Comparison of ENCODE assay signal across 18 cellular contexts in genomic region chr12:96045566-96045965, GRCh38. TPM values are rescaled to one million over a fixed set of nuclear protein-coding genes. Genes with fewer than 3 reads are reported as not detected.
DNase-seq lines count a peak whose midpoint lies in the region; ATAC-seq, FAIRE-seq and TF ChIP-seq lines count a peak whose summit lies in the region.
"Had no signal": no experiment of that assay in that cellular context is flagged by ENCODE, and none has a peak within 500 bp of the region (broad histone marks: within the 10 kb centered on the region; RNA-seq: fewer than 3 reads in every experiment).

No MANE protein-coding gene starts in this region.

- intact Hi-C loops in naive thymus-derived CD4-positive, alpha-beta T cell (cut with micrococcal nuclease), result no loop called here

- H3K36me3 Mint-ChIP-seq in activated T-helper 17 cell treated with anti-CD3 and anti-CD28 coated beads, Interleukin-2, amount 50 U/mL, for 72 hours (ENCODE audit: low read depth), result peaks cover 4% of the 10 kb centered on the region
- H3K36me3 Mint-ChIP-seq in naive thymus-derived CD4-positive, alpha-beta T cell, result peaks cover 0 to 8% (median 0%) of the 10 kb centered on the region in 5 donors

- H3K4me3 ChIP-seq in naive thymus-derived CD4-positive, alpha-beta T cell (ENCODE audit: low read length), result no peak overlapping the region
- H3K4me3 ChIP-seq in small intestine (ENCODE audit: low read depth in 1 of 2, low read length in 2 of 2), result no peak overlapping the region
- H3K4me3 ChIP-seq: vagina had no signal

- peak; percentile 8 for DNase-seq in stimulated activated naive CD4-positive, alpha-beta T cell treated with Interleukin-2 at 50 U/mL for 16 hours (lab: John Stamatoyannopoulos, UW)
- DNase-seq in stimulated activated naive CD4-positive, alpha-beta T cell (lab: John Stamatoyannopoulos, UW), result no peak
- DNase-seq in naive thymus-derived CD4-positive, alpha-beta T cell, result no peak
- no peak for DNase-seq in NCI-H2081 (lab: John Stamatoyannopoulos, UW)
- no peak for DNase-seq in small intestine
- no peak for DNase-seq in GM10266 (ENCODE audit: extremely low spot score)
- DNase-seq in AG08396 (ENCODE audit: low spot score), result no peak
- DNase-seq: activated CD4-positive, CD25-positive, alpha-beta regulatory T cell treated with anti-CD3 and anti-CD28 coated beads, Interleukin-2, amount 50 U/mL, for 72 hours; activated T-cell treated with anti-CD3 and anti-CD28 coated beads, Interleukin-2, amount 50 U/mL, for 4 hours; amygdala; foreskin fibroblast; Kasumi-1; NCI-H1417 treated with DMSO at 0.1 percent for 48 hours; Right ventricle myocardium superior; stimulated activated CD4-positive, alpha-beta T cell treated with anti-CD3 and anti-CD28 coated beads, Interleukin-2, amount 100 ng/mL, for 24 hours had no signal

- no peak for FAIRE-seq in small intestine (lab: Jason Lieb, UNC)

- peaks cover 11 to 25% of the 10 kb centered on the region in 2 donors for H3K4me1 ChIP-seq in naive thymus-derived CD4-positive, alpha-beta T cell (ENCODE audit: control insufficient read depth in 2 of 2, insufficient read depth in 2 of 2, low read length in 2 of 2)
- peaks cover 0 to 13% of the 10 kb centered on the region in 2 donors for H3K4me1 ChIP-seq in small intestine (ENCODE audit: control insufficient read depth in 2 of 2, insufficient read depth in 1 of 2, low read depth in 1 of 2, low read length in 1 of 2)
- H3K4me1 ChIP-seq: vagina had no signal

- peak overlapping the region; percentile 57 for H3K4me3 Mint-ChIP-seq in activated T-helper 17 cell treated with anti-CD3 and anti-CD28 coated beads, Interleukin-2, amount 50 U/mL, for 72 hours
- H3K4me3 Mint-ChIP-seq in naive thymus-derived CD4-positive, alpha-beta T cell, result no peak overlapping the region
- H3K4me3 Mint-ChIP-seq: activated T-cell treated with anti-CD3 and anti-CD28 coated beads, Interleukin-2, amount 50 U/mL, for 4 hours had no signal

- no peaks in the 10 kb centered on the region for H3K9me3 ChIP-seq in naive thymus-derived CD4-positive, alpha-beta T cell (ENCODE audit: control insufficient read depth in 2 of 3, low read length in 3 of 3)
- H3K9me3 ChIP-seq in small intestine (ENCODE audit: control insufficient read depth, low read depth), result no peaks in the 10 kb centered on the region
- H3K9me3 ChIP-seq: vagina had no signal

- TF ChIP-seq CTCF in GM10266 (IDR thresholded peaks at IDR 0.05; ENCODE audit: control insufficient read depth, insufficient read depth, low read depth, missing control alignments), result no peak

- H3K27me3 Mint-ChIP-seq in activated T-helper 17 cell treated with anti-CD3 and anti-CD28 coated beads, Interleukin-2, amount 50 U/mL, for 72 hours, result no peaks in the 10 kb centered on the region
- H3K27me3 Mint-ChIP-seq in naive thymus-derived CD4-positive, alpha-beta T cell, result no peaks in the 10 kb centered on the region

- CTCF ChIA-PET in naive thymus-derived CD4-positive, alpha-beta T cell (lab: Charles Lee), result no interaction called here

- no peaks in the 10 kb centered on the region for H3K27me3 ChIP-seq in naive thymus-derived CD4-positive, alpha-beta T cell (ENCODE audit: control insufficient read depth in 2 of 2, insufficient read depth in 2 of 2, low read length in 2 of 2)
- no peaks in the 10 kb centered on the region for H3K27me3 ChIP-seq in small intestine (ENCODE audit: control insufficient read depth in 2 of 2, insufficient read depth in 2 of 2, low read length in 2 of 2)
- H3K27me3 ChIP-seq: vagina had no signal

- WGBS in small intestine, 3 donors, result 81 to 91% (median 82%) methylated on average over 7 of the region's 7 CpGs

- no peaks in the 10 kb centered on the region for H3K36me3 ChIP-seq in naive thymus-derived CD4-positive, alpha-beta T cell (ENCODE audit: control insufficient read depth in 2 of 3, insufficient read depth in 3 of 3, low read length in 3 of 3)
- H3K36me3 ChIP-seq in small intestine (ENCODE audit: control insufficient read depth in 2 of 2, insufficient read depth in 2 of 2, low read length in 2 of 2), result no peaks in the 10 kb centered on the region
- H3K36me3 ChIP-seq: vagina had no signal

- no peaks in the 10 kb centered on the region for H3K9me3 Mint-ChIP-seq in activated T-helper 17 cell treated with anti-CD3 and anti-CD28 coated beads, Interleukin-2, amount 50 U/mL, for 72 hours
- H3K9me3 Mint-ChIP-seq in naive thymus-derived CD4-positive, alpha-beta T cell, result peaks cover 0 to 4% (median 0%) of the 10 kb centered on the region in 11 donors
- H3K9me3 Mint-ChIP-seq: activated T-cell treated with anti-CD3 and anti-CD28 coated beads, Interleukin-2, amount 50 U/mL, for 4 hours had no signal

- peaks cover 37% of the 10 kb centered on the region for H3K4me1 Mint-ChIP-seq in activated T-helper 17 cell treated with anti-CD3 and anti-CD28 coated beads, Interleukin-2, amount 50 U/mL, for 72 hours
- H3K4me1 Mint-ChIP-seq in naive thymus-derived CD4-positive, alpha-beta T cell, result peaks cover 41 to 59% (median 49%) of the 10 kb centered on the region in 7 donors

- POLR2A ChIA-PET in naive thymus-derived CD4-positive, alpha-beta T cell (lab: Charles Lee), result interaction anchor here (0.6 kb wide), 2 partner anchors 269 to 1780 kb away, joined by 3 to 7 read pairs; no protein-coding TSS in a partner anchor

- H3K27ac ChIP-seq in naive thymus-derived CD4-positive, alpha-beta T cell (ENCODE audit: low read depth, low read length), result no peak overlapping the region
- H3K27ac ChIP-seq in small intestine (ENCODE audit: low read depth in 1 of 2, low read length in 1 of 2), result peak overlapping the region in 1 of 2 donors; percentile 5
- H3K27ac ChIP-seq: vagina had no signal

- no peak overlapping the region for H3K27ac Mint-ChIP-seq in activated T-helper 17 cell treated with anti-CD3 and anti-CD28 coated beads, Interleukin-2, amount 50 U/mL, for 72 hours
- H3K27ac Mint-ChIP-seq in naive thymus-derived CD4-positive, alpha-beta T cell, result peak overlapping the region in 3 of 9 donors; percentile 12 to 68 (median 59)

- no peak for ATAC-seq in activated T-helper 17 cell treated with anti-CD3 and anti-CD28 coated beads, Interleukin-2, amount 50 U/mL, for 72 hours (replicated peaks)
- peak; percentile 61 for ATAC-seq in naive thymus-derived CD4-positive, alpha-beta T cell
- ATAC-seq: activated T-cell treated with anti-CD3 and anti-CD28 coated beads, Interleukin-2, amount 50 U/mL, for 4 hours; right cardiac atrium had no signal

RNA-seq across cellular contexts. Expression of gene LTA4H, which starts 10.2 kb away (rescaled TPM):
- 100 to 1,000 TPM in 1 of 2 donors, 10 to 100 TPM in 1; 95.4 to 127 TPM for total RNA-seq in activated T-helper 17 cell treated with anti-CD3 and anti-CD28 coated beads, Interleukin-2, amount 50 U/mL, for 72 hours
- total RNA-seq in naive thymus-derived CD4-positive, alpha-beta T cell, result 100 to 1,000 TPM in 1 of 5 experiments, 10 to 100 TPM in 4; 52.5 to 151 (median 63.4) TPM
- polyA plus RNA-seq in naive thymus-derived CD4-positive, alpha-beta T cell, result 10 to 100 TPM; 80.9 to 82.9 TPM
- 10 to 100 TPM; 74.6 to 89.0 (median 83.8) TPM for polyA plus RNA-seq in small intestine

RNA-seq across cellular contexts. Expression of gene HAL, which starts 49.4 kb away (rescaled TPM):
- total RNA-seq in activated T-helper 17 cell treated with anti-CD3 and anti-CD28 coated beads, Interleukin-2, amount 50 U/mL, for 72 hours, result 1 to 10 TPM in 1 of 2 donors, under 1 TPM in 1; 0.53 to 2.2 TPM
- total RNA-seq in naive thymus-derived CD4-positive, alpha-beta T cell, result 1 to 10 TPM in 3 of 5 experiments, under 1 TPM in 2; 0.24 to 7.0 (median 1.1) TPM
- not detected for polyA plus RNA-seq in naive thymus-derived CD4-positive, alpha-beta T cell
- 1 to 10 TPM in 2 of 3 donors, under 1 TPM in 1; 0.31 to 1.1 (median 1.1) TPM for polyA plus RNA-seq in small intestine
